1 cellular context compared by ENCODE assay signal in genomic region chr17:1649844-1650409, GRCh38.
TF ChIP-seq lines count a peak whose summit lies in the region.

Gene RILP, minus strand, starts transcription at chr17:1649866. Its CDS starts 62 bp downstream, at chr17:1649804.

TF ChIP-seq in K562, 482 proteins besides CTCF, POLR2A, EP300 and RAD21 (continued from another document and continues in another):
- TF ChIP-seq RREB1 (CRISPR knock-in tag; IDR thresholded peaks at IDR 0.05) (no peak), MBD2 (IDR thresholded peaks at IDR 0.05; ENCODE audit: borderline replicate concordance, low read depth) (peak; percentile 79), GATA2 (CRISPR knock-in tag; IDR thresholded peaks at IDR 0.05) (peak; percentile 79), ZNF766 (CRISPR knock-in tag; conservative IDR thresholded peaks at IDR 0.05) (peak; percentile 68; the same call in 1 of the 2 replicates), MCM3 (IDR thresholded peaks at IDR 0.05) (no peak), ZNF384 (IDR thresholded peaks at IDR 0.05; ENCODE audit: low read depth, low read length) (no peak), DLX4 (CRISPR knock-in tag; IDR thresholded peaks at IDR 0.05) (no peak), MXI1 (IDR thresholded peaks at IDR 0.05; ENCODE audit: low read depth, low read length) (no peak), E2F3 (CRISPR knock-in tag; IDR thresholded peaks at IDR 0.05) (no peak), ZNF511 (CRISPR knock-in tag; IDR thresholded peaks at IDR 0.05) (no peak), POLR2B (IDR thresholded peaks at IDR 0.05; ENCODE audit: low read depth, partially characterized antibody) (peak; percentile 29), SNIP1 (IDR thresholded peaks at IDR 0.05; ENCODE audit: low read depth) (no peak), SMAD4 (CRISPR knock-in tag; conservative IDR thresholded peaks at IDR 0.05) (peak; percentile 94), NR2C1 (IDR thresholded peaks at IDR 0.05) (peak; percentile 69), NR2C1 (tag; IDR thresholded peaks at IDR 0.05) (peak; percentile 71), POLR3G (IDR thresholded peaks at IDR 0.05; ENCODE audit: extremely low read depth, insufficient read length, insufficient replicate concordance) (no peak), ZC3H11A (IDR thresholded peaks at IDR 0.05; ENCODE audit: low read depth, low read length) (no peak), NRF1 (conservative IDR thresholded peaks at IDR 0.05 in 1 of 2, IDR thresholded peaks at IDR 0.05 in 1 of 2) (peak in 1 of 2 experiments; percentile 11; a peak in 1 of 4 replicates), E2F8 (IDR thresholded peaks at IDR 0.05; ENCODE audit: low read depth, partially characterized antibody) (no peak), PPARD (CRISPR knock-in tag; IDR thresholded peaks at IDR 0.05) (no peak), RERE (CRISPR knock-in tag; IDR thresholded peaks at IDR 0.05; ENCODE audit: borderline replicate concordance) (no peak), MTA3 (IDR thresholded peaks at IDR 0.05; ENCODE audit: borderline replicate concordance) (peak; percentile 68), NFIX (CRISPR knock-in tag; IDR thresholded peaks at IDR 0.05; ENCODE audit: low read depth) (no peak), POLR2H (tag; IDR thresholded peaks at IDR 0.05; ENCODE audit: low read depth) (peak; percentile 76; the same call in 1 of the 2 replicates), NR3C1 (CRISPR knock-in tag; IDR thresholded peaks at IDR 0.05) (no peak), KDM5B (IDR thresholded peaks at IDR 0.05; ENCODE audit: insufficient replicate concordance, low read depth, low read length) (peak; percentile 47), MBD1 (CRISPR knock-in tag; IDR thresholded peaks at IDR 0.05) (no peak), ZNF561 (CRISPR knock-in tag; conservative IDR thresholded peaks at IDR 0.05) (no peak), ZHX1 (conservative IDR thresholded peaks at IDR 0.05; ENCODE audit: low read length) (no peak), HOMEZ (CRISPR knock-in tag; IDR thresholded peaks at IDR 0.05) (no peak), BMI1 (IDR thresholded peaks at IDR 0.05; ENCODE audit: low read length) (no peak), ARID1B (IDR thresholded peaks at IDR 0.05) (peak; percentile 93), BDP1 (IDR thresholded peaks at IDR 0.05; ENCODE audit: insufficient read depth, insufficient read length) (no peak), ATF7 (IDR thresholded peaks at IDR 0.05) (peak; percentile 37; the same call in 1 of the 2 replicates), NKRF (IDR thresholded peaks at IDR 0.05; ENCODE audit: borderline replicate concordance) (no peak)
